In genomic region chrX:1124531-1124930, GRCh38 we compare ENCODE assay signal across 24 cellular contexts.
"Had no signal": no experiment of that assay in that cellular context is flagged by ENCODE, and none has a peak within 500 bp of the region (broad histone marks: within the 10 kb centered on the region; RNA-seq: fewer than 3 reads in every experiment).

No MANE protein-coding gene starts in this region.

- H3K36me3 ChIP-seq: ascending aorta had no signal

- H3K4me3 ChIP-seq: ascending aorta, body of pancreas had no signal

- ATAC-seq: activated naive CD4-positive, alpha-beta T cell treated with anti-CD3 and anti-CD28 coated beads, Interleukin-2, amount 50 U/mL, for 72 hours; activated naive CD8-positive, alpha-beta T cell treated with anti-CD3 and anti-CD28 coated beads, Interleukin-2, amount 50 U/mL, for 24 hours; activated T-cell treated with anti-CD3 and anti-CD28 coated beads, Interleukin-2, amount 50 U/mL, for 4 hours; body of pancreas; PC-3; T-cell had no signal

- H3K9me3 ChIP-seq: ascending aorta, body of pancreas had no signal

- DNase-seq: activated CD4-positive, alpha-beta memory T cell treated with anti-CD3 and anti-CD28 coated beads for 36 hours; activated CD4-positive, alpha-beta T cell treated with anti-CD3 and anti-CD28 coated beads, Interleukin-2, amount 10 ng/mL, durations not matched to agents 7 days and 5 days; activated CD4-positive, CD25-positive, alpha-beta regulatory T cell; activated CD8-positive, alpha-beta memory T cell treated with anti-CD3 and anti-CD28 coated beads for 24 hours; activated naive CD4-positive, alpha-beta T cell treated with Interleukin-2 at 50 U/mL for 16 hours; activated naive CD8-positive, alpha-beta T cell treated with anti-CD3 and anti-CD28 coated beads, Interleukin-2, amount 50 U/mL, for 24 hours; activated T-cell treated with anti-CD3 and anti-CD28 coated beads, Interleukin-2, amount 50 U/mL, for 4 hours; amniotic stem cell; body of pancreas; Kasumi-1; NCI-H1105 treated with DMSO at 0.1 percent for 48 hours; NCI-H1436 treated with DMSO at 0.1 percent for 48 hours; NCI-H187; NCI-H2081; NCI-H510A treated with DMSO at 0.1 percent for 48 hours; NCI-H69; PC-3; SHP77; T-cell; T-helper 2 cell; T1000 had no signal

- H3K27me3 ChIP-seq: ascending aorta, body of pancreas had no signal

- H3K4me1 ChIP-seq: ascending aorta, body of pancreas had no signal

- H3K27ac ChIP-seq: ascending aorta, body of pancreas, VCaP had no signal
